In genomic region chr10:13788701-13789447, GRCh38 we compare ENCODE assay signal across 1 cellular context.
TF ChIP-seq lines count a peak whose summit lies in the region.

No MANE protein-coding gene starts in this region.

TF ChIP-seq in H1, 55 proteins besides CTCF, POLR2A, EP300 and RAD21 (continued from another document):
- TF ChIP-seq NANOG (IDR thresholded peaks at IDR 0.05; ENCODE audit: insufficient read depth, low read depth, low read length, poor library complexity, severe bottlenecking) (no peak), RXRA (IDR thresholded peaks at IDR 0.05; ENCODE audit: insufficient read depth, low read depth, low read length) (no peak), CEBPB (IDR thresholded peaks at IDR 0.05; ENCODE audit: low read depth, low read length) (no peak), GTF2F1 (IDR thresholded peaks at IDR 0.05; ENCODE audit: borderline replicate concordance, low read depth, low read length) (no peak), JUN (IDR thresholded peaks at IDR 0.05; ENCODE audit: low read depth, low read length) (no peak), RNF2 (IDR thresholded peaks at IDR 0.05; ENCODE audit: borderline replicate concordance, low read depth, low read length, missing control alignments, poor library complexity, severe bottlenecking) (no peak), MAX (IDR thresholded peaks at IDR 0.05) (no peak), KDM4A (IDR thresholded peaks at IDR 0.05; ENCODE audit: low read depth, low read length, severe bottlenecking) (no peak), NRF1 (IDR thresholded peaks at IDR 0.05; ENCODE audit: low read depth, low read length) (no peak), SRF (IDR thresholded peaks at IDR 0.05; ENCODE audit: low read depth, low read length) (no peak), SIRT6 (IDR thresholded peaks at IDR 0.05; ENCODE audit: low read length) (no peak), E2F6 (IDR thresholded peaks at IDR 0.05) (no peak)
TF ChIP-seq in H1: peak in this region for 0.
